ENCODE assay signal across 21 cellular contexts in the genomic region with DNA sequence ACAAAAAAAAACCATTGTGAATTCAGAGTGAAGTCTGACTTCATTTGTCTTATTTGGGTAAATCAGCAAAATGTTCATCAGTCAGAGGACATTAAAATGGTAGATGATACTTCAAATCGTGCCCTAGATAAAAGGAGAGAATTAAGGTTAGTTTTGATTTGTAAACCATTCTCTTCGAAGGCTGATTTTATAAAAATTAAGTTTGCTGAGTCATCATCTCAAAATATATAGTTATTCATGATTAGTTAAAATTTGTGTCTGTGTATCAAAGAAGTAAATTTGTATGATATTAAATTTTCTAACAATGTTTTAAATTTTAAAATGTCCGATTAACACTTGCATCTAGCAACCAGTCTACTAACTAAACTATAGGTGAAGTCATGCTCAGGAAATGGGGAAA. TPM values are rescaled to one million over a fixed set of nuclear protein-coding genes. Genes with fewer than 3 reads are reported as not detected.
DNase-seq lines count a peak whose midpoint lies in the region; ATAC-seq, FAIRE-seq and TF ChIP-seq lines count a peak whose summit lies in the region.
"Had no signal": no experiment of that assay in that cellular context is flagged by ENCODE, and none has a peak within 500 bp of the region (broad histone marks: within the 10 kb centered on the region; RNA-seq: fewer than 3 reads in every experiment).

No MANE protein-coding gene starts in this region.

- H3K9me3 ChIP-seq in PC-9 (ENCODE audit: insufficient read depth, low read depth) (no peaks in the 10 kb centered on the region), endothelial cell of umbilical vein (replicated peaks; ENCODE audit: control insufficient read depth, insufficient read depth, low read length) (no peaks in the 10 kb centered on the region), psoas muscle (no peaks in the 10 kb centered on the region)
- H3K9me3 ChIP-seq: HAP-1, SJCRH30, tibial nerve had no signal

- no TSS peak for BruUV-seq in PC-9 (replicated peaks; lab: Mats Ljungman, UMichigan)
- no TSS peak for BruUV-seq in endothelial cell of umbilical vein (replicated peaks; lab: Mats Ljungman, UMichigan)

- peak overlapping the region; percentile 92 for H3K27ac Mint-ChIP-seq in GM23338
- H3K27ac Mint-ChIP-seq: CD8-positive, alpha-beta T cell; natural killer cell treated with Interleukin-12 subunit alpha and Interleukin-12 subunit beta and Interleukin-15 and Interleukin-18, amount 100 ng/mL, for 72 hours; T-helper 2 cell treated with Interferon-gamma antibody and Interleukin-4, amounts not matched to agents 5 μg/mL and 100 μg/mL, for 36 hours had no signal

- peak overlapping the region; percentile 36 for H3K4me3 ChIP-seq in GM23338
- peak overlapping the region; percentile 43; the same call in 1 of the 2 replicates for H3K4me3 ChIP-seq in PC-9
- H3K4me3 ChIP-seq in endothelial cell of umbilical vein (replicated peaks in 1 of 3; ENCODE audit: insufficient read depth in 1 of 3, low read depth in 1 of 3, low read length in 3 of 3) = peak overlapping the region in 1 of 3 experiments; percentile 52
- peak overlapping the region; percentile 50 for H3K4me3 ChIP-seq in psoas muscle
- H3K4me3 ChIP-seq: GM12878, SJCRH30 had no signal

- intact Hi-C loops in PC-9 (cut with micrococcal nuclease; ENCODE audit: unreplicated experiment) = loop anchor here (5.0 kb wide), 1 partner anchor 265 kb away; no protein-coding TSS in a partner anchor
- intact Hi-C loops in endothelial cell of umbilical vein (cut with micrococcal nuclease) = loop anchor here (2.0 kb wide), 1 partner anchor 66 kb away; no protein-coding TSS in a partner anchor
- intact Hi-C loops in psoas muscle (cut with DNase I) = loop anchor here in 1 of 2 donors (5.0 kb wide), 1 partner anchor 35 kb away; a partner anchor contains a TSS

- H3K9ac ChIP-seq in endothelial cell of umbilical vein (replicated peaks; ENCODE audit: extremely low read depth, insufficient read depth, low read length) = peak overlapping the region; percentile 78
- H3K9ac ChIP-seq: parathyroid adenoma had no signal

- H3K36me3 ChIP-seq in GM23338 (ENCODE audit: insufficient read depth) (no peaks in the 10 kb centered on the region), PC-9 (ENCODE audit: low read depth) (peaks cover 7% of the 10 kb centered on the region; the same call in 1 of the 2 replicates), endothelial cell of umbilical vein (ENCODE audit: control insufficient read depth in 2 of 2, extremely low read depth in 1 of 2, insufficient read depth in 2 of 2, low read length in 2 of 2) (no peaks in the 10 kb centered on the region), psoas muscle (ENCODE audit: insufficient read depth in 1 of 2, low read depth in 1 of 2) (peaks cover 0 to 3% of the 10 kb centered on the region in 2 donors)
- H3K36me3 ChIP-seq: HAP-1, tibial nerve had no signal

- no peak for TF ChIP-seq POLR2A in endothelial cell of umbilical vein (IDR thresholded peaks at IDR 0.05; ENCODE audit: low read depth, low read length)
- TF ChIP-seq POLR2A in GM18505 (IDR thresholded peaks at IDR 0.05; ENCODE audit: borderline replicate concordance, extremely low read depth, insufficient read depth, insufficient read length) = no peak

- H3K27me3 ChIP-seq in GM23338 (ENCODE audit: insufficient read depth) = no peaks in the 10 kb centered on the region
- no peaks in the 10 kb centered on the region for H3K27me3 ChIP-seq in PC-9 (ENCODE audit: insufficient read depth, low read depth)
- H3K27me3 ChIP-seq in endothelial cell of umbilical vein (ENCODE audit: control insufficient read depth in 2 of 2, insufficient read depth in 2 of 2, low read length in 2 of 2) = no peaks in the 10 kb centered on the region
- no peaks in the 10 kb centered on the region for H3K27me3 ChIP-seq in psoas muscle (ENCODE audit: insufficient read depth in 3 of 3, low read length in 2 of 3)
- H3K27me3 ChIP-seq: SJCRH30, tibial nerve had no signal

- dilution Hi-C loops in endothelial cell of umbilical vein (cut with MboI; ENCODE audit: extremely low pct_ligation_motif_present, low sequenced_read_pairs) = no loop called here

- H3K79me2 ChIP-seq in GM23338 (replicated peaks; ENCODE audit: insufficient read depth) (no peaks in the 10 kb centered on the region), PC-9 (ENCODE audit: low read depth) (peaks cover 57% of the 10 kb centered on the region), endothelial cell of umbilical vein (ENCODE audit: control insufficient read depth, insufficient read depth, low read length) (peaks cover 41% of the 10 kb centered on the region)
- H3K79me2 ChIP-seq: parathyroid adenoma had no signal

- CTCF ChIA-PET in PC-9 (lab: Charles Lee) = no interaction called here
- CTCF ChIA-PET in endothelial cell of umbilical vein (lab: Charles Lee) = interaction anchor here (0.7 to 2.6 kb wide), 12 partner anchors 10 to 116 kb away, joined by 3 to 20 read pairs (median 4); no protein-coding TSS in a partner anchor

- ATAC-seq in GM23338 (no peak), psoas muscle (no peak), GM18505 (IDR thresholded peaks at IDR 0.05; ENCODE audit: unreplicated experiment) (no peak)
- ATAC-seq: CD8-positive, alpha-beta T cell; GM12878; natural killer cell treated with Interleukin-12 subunit alpha and Interleukin-12 subunit beta and Interleukin-15 and Interleukin-18, amount 100 ng/mL, for 72 hours; stimulated activated naive CD8-positive, alpha-beta T cell treated with anti-CD3 and anti-CD28 coated beads, Interleukin-15, Interleukin-2, amounts not matched to agents 100 U/mL and 50 U/mL, for 24 hours had no signal

- H2AFZ ChIP-seq in GM23338 (no peak overlapping the region), PC-9 (peak overlapping the region; percentile 14; the same call in 1 of the 2 replicates), endothelial cell of umbilical vein (ENCODE audit: low read depth, low read length) (no peak overlapping the region)
- H2AFZ ChIP-seq: parathyroid adenoma had no signal

- H3K4me2 ChIP-seq in GM23338 (peak overlapping the region; percentile 71), PC-9 (peak overlapping the region; percentile 78), endothelial cell of umbilical vein (ENCODE audit: insufficient read depth, low read length) (peak overlapping the region; percentile 97)

- no peaks in the 10 kb centered on the region for H3F3A ChIP-seq in GM23338 (replicated peaks; ENCODE audit: low read depth)
- peaks cover 38% of the 10 kb centered on the region for H3F3A ChIP-seq in PC-9 (ENCODE audit: insufficient read depth, low read depth)

- 77 to 89% (median 78%) methylated on average over 3 of the region's 3 CpGs for WGBS in psoas muscle, 3 donors

- H3K4me3 Mint-ChIP-seq in GM23338 = peak overlapping the region; percentile 32; the same call in 1 of the 3 replicates
- H3K4me3 Mint-ChIP-seq: CD8-positive, alpha-beta T cell; mesothelial cell of epicardium; natural killer cell treated with Interleukin-12 subunit alpha and Interleukin-12 subunit beta and Interleukin-15 and Interleukin-18, amount 100 ng/mL, for 72 hours; T-helper 2 cell treated with Interferon-gamma antibody and Interleukin-4, amounts not matched to agents 5 μg/mL and 100 μg/mL, for 36 hours had no signal

- H3K9me1 ChIP-seq in endothelial cell of umbilical vein (replicated peaks; ENCODE audit: control insufficient read depth, extremely low read depth, insufficient read depth, low read length) = no peaks in the 10 kb centered on the region

- TF ChIP-seq CTCF in GM23338 (conservative IDR thresholded peaks at IDR 0.05; ENCODE audit: low read depth in 2 of 2) (no peak), PC-9 (conservative IDR thresholded peaks at IDR 0.05) (no peak), endothelial cell of umbilical vein (IDR thresholded peaks at IDR 0.05; ENCODE audit: extremely low read depth in 1 of 2, insufficient read depth in 1 of 2, low read depth in 1 of 2, low read length in 2 of 2) (no peak), psoas muscle (IDR thresholded peaks at IDR 0.05) (no peak)

- peaks cover 24% of the 10 kb centered on the region for H3K4me1 Mint-ChIP-seq in GM23338

- no peaks in the 10 kb centered on the region for H3K36me3 Mint-ChIP-seq in GM23338 (ENCODE audit: low read depth)
- H3K36me3 Mint-ChIP-seq: CD8-positive, alpha-beta T cell; natural killer cell treated with Interleukin-12 subunit alpha and Interleukin-12 subunit beta and Interleukin-15 and Interleukin-18, amount 100 ng/mL, for 72 hours had no signal

- H3K9me2 ChIP-seq in GM23338 (ENCODE audit: insufficient read depth) (no peaks in the 10 kb centered on the region), PC-9 (ENCODE audit: insufficient read depth) (no peaks in the 10 kb centered on the region)

- no peak for DNase-seq in GM23338 (ENCODE audit: low spot score)
- no peak for DNase-seq in PC-9
- no peak for DNase-seq in endothelial cell of umbilical vein (ENCODE audit: low read depth, low spot score)
- DNase-seq in psoas muscle = no peak
- no peak for DNase-seq in frontal cortex (ENCODE audit: low spot score in 2 of 2)
- DNase-seq in epidermal melanocyte (ENCODE audit: insufficient read length, low spot score) = no peak
- DNase-seq in NCI-H2196 (lab: John Stamatoyannopoulos, UW; ENCODE audit: unreplicated experiment) = no peak
- DNase-seq: activated CD4-positive, alpha-beta T cell treated with anti-CD3 and anti-CD28 coated beads, Interleukin-2, amount 50 U/mL, for 4 hours; activated effector memory CD4-positive, alpha-beta T cell treated with Interleukin-2 at 50 U/mL for 16 hours; CD8-positive, alpha-beta T cell; SJCRH30; stimulated activated CD4-positive, alpha-beta T cell treated with anti-CD3 and anti-CD28 coated beads, Interleukin-2, amount 100 ng/mL, for 48 hours; stimulated activated naive CD8-positive, alpha-beta T cell treated with anti-CD3 and anti-CD28 coated beads, Interleukin-15, Interleukin-2, amounts not matched to agents 100 U/mL and 50 U/mL, for 24 hours had no signal

- no peaks in the 10 kb centered on the region for H3K27me3 Mint-ChIP-seq in GM23338 (ENCODE audit: insufficient read depth, low read depth, poor library complexity)

- H3K9me3 Mint-ChIP-seq in GM23338 = no peaks in the 10 kb centered on the region
- H3K9me3 Mint-ChIP-seq: CD8-positive, alpha-beta T cell; T-helper 2 cell treated with Interferon-gamma antibody and Interleukin-4, amounts not matched to agents 5 μg/mL and 100 μg/mL, for 36 hours had no signal

- FAIRE-seq in endothelial cell of umbilical vein (lab: Jason Lieb, UNC) = no peak
- no peak for FAIRE-seq in frontal cortex (lab: Jason Lieb, UNC)
- FAIRE-seq: GM12878 had no signal

- peak overlapping the region; percentile 70; the same call in 1 of the 2 replicates for H3K27ac ChIP-seq in GM23338 (ENCODE audit: low read depth)
- peak overlapping the region; percentile 82 for H3K27ac ChIP-seq in PC-9
- H3K27ac ChIP-seq in endothelial cell of umbilical vein (ENCODE audit: insufficient read depth, low read depth, low read length) = peak overlapping the region; percentile 76
- peak overlapping the region; percentile 60 for H3K27ac ChIP-seq in psoas muscle
- H3K27ac ChIP-seq: parathyroid adenoma, SJCRH30 had no signal

- H3K4me1 ChIP-seq in GM23338 (ENCODE audit: insufficient read depth) (peaks cover 33% of the 10 kb centered on the region), PC-9 (replicated peaks; ENCODE audit: insufficient read depth) (peaks cover 73% of the 10 kb centered on the region), endothelial cell of umbilical vein (ENCODE audit: control insufficient read depth, extremely low read depth, insufficient read depth, low read length) (peaks cover 42% of the 10 kb centered on the region), psoas muscle (peaks cover 43% of the 10 kb centered on the region)
- H3K4me1 ChIP-seq: parathyroid adenoma, SJCRH30 had no signal

- POLR2A ChIA-PET in PC-9 (lab: Charles Lee; ENCODE audit: unreplicated experiment) = interaction anchor here (0.6 to 1.0 kb wide), 5 partner anchors 35 to 496 kb away, joined by 3 to 8 read pairs (median 5); a partner anchor contains a TSS
- POLR2A ChIA-PET in endothelial cell of umbilical vein (lab: Charles Lee) = interaction anchor here (1.2 kb wide), 1 partner anchor 14 kb away, joined by 3 read pairs; no protein-coding TSS in a partner anchor

- H4K20me1 ChIP-seq in GM23338 (replicated peaks; ENCODE audit: insufficient read depth) (no peaks in the 10 kb centered on the region), PC-9 (ENCODE audit: insufficient read depth) (no peaks in the 10 kb centered on the region), endothelial cell of umbilical vein (replicated peaks; ENCODE audit: control insufficient read depth, extremely low read depth, insufficient read depth, low read length) (no peaks in the 10 kb centered on the region)

RNA-seq across cellular contexts. Expression of a gene that starts 35.3 kb away (rescaled TPM):
- total RNA-seq in GM23338 (2014; rRNA removed; shearing (Covaris generic)) = 16.3 and 23.1 TPM in 2 replicates
- 3.8 and 4.8 TPM in 2 replicates for polyA plus RNA-seq in GM23338 (2016; fragmentation: Nextera tagmentation; extraction: Ambion mirVana)
- 237 and 287 TPM in 2 replicates for total RNA-seq in PC-9 (2021)
- total RNA-seq in endothelial cell of umbilical vein = 44.5 and 52.0 TPM in 2 replicates
- polyA plus RNA-seq in endothelial cell of umbilical vein = 17.3 and 21.1 TPM in 2 replicates
- 14.8 and 15.4 TPM in 2 replicates for polyA plus RNA-seq in endothelial cell of umbilical vein (2011; cell fraction: cytosol; rRNA removed)
- polyA plus RNA-seq in endothelial cell of umbilical vein (2011; cell fraction: nucleus; rRNA removed) = 22.6 and 27.7 TPM in 2 replicates
- 25.9 and 41.7 TPM in 2 replicates for polyA plus RNA-seq in endothelial cell of umbilical vein (2012)
- polyA minus RNA-seq in endothelial cell of umbilical vein = 124 and 136 TPM in 2 replicates
- 60.3 TPM for polyA minus RNA-seq in endothelial cell of umbilical vein (2011; cell fraction: cytosol; rRNA and poly(A)+ RNA removed)
- polyA minus RNA-seq in endothelial cell of umbilical vein (2011; cell fraction: nucleus; rRNA and poly(A)+ RNA removed) = 95.6 and 142 TPM in 2 replicates
- 10 to 100 TPM; 17.8 to 84.1 (median 29.3) TPM for total RNA-seq in psoas muscle
- 10 to 100 TPM in 2 of 3 donors, 1 to 10 TPM in 1; 5.9 to 50.3 (median 11.0) TPM for polyA plus RNA-seq in psoas muscle
- 2.9 TPM for total RNA-seq in frontal cortex
- total RNA-seq: CD8-positive, alpha-beta T cell had no signal
